ENCODE assay signal across 17 cellular contexts in the genomic region with DNA sequence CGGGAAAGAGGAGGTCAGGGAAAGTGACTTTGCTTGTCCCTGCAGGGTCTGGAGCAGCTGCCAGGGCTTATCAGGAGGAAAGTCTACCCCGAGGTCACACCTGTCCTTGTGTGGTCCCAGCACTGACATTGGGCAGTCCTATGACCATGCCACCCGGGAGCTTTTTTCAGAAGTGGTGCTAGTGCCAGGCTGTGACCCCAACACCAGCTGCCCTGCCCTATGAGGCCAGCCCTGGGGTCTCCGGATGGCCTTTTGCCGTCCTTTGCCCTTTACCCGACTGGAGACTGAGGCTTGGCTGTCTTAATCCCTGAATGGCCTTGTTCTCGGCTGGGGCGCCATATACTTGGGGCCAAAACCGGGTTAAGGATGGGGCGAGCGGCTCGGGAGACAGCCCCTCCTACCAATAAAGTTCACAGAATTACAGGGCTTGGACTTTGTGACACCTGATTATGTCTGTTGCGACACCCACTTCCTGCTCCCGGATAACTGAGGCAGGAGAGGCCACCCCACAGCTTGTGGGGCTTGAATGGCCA. TPM values are rescaled to one million over a fixed set of nuclear protein-coding genes. Genes with fewer than 3 reads are reported as not detected.
A peak's percentile ranks its signal among the peaks of the same experiment; 100 is the strongest.
DNase-seq lines count a peak whose midpoint lies in the region; ATAC-seq and TF ChIP-seq lines count a peak whose summit lies in the region.
"Had no signal": no experiment of that assay in that cellular context is flagged by ENCODE, and none has a peak within 500 bp of the region (broad histone marks: within the 10 kb centered on the region; RNA-seq: fewer than 3 reads in every experiment).

No MANE protein-coding gene starts in this region.

- POLR2A ChIA-PET in activated CD4-positive, alpha-beta memory T cell treated with anti-CD3 and anti-CD28 coated beads for 36 hours (lab: Charles Lee): no interaction called here
- POLR2A ChIA-PET in activated CD4-positive, alpha-beta memory T cell treated with anti-CD3 and anti-CD28 coated beads, Interleukin-2, amount 10 ng/mL, durations not matched to agents 7 days and 5 days (lab: Charles Lee): interaction anchor here (1.2 kb wide), 1 partner anchor 21 kb away, joined by 3 read pairs; no protein-coding TSS in a partner anchor

- no peak overlapping the region for H3K4me3 Mint-ChIP-seq in activated CD4-positive, alpha-beta memory T cell treated with anti-CD3 and anti-CD28 coated beads for 36 hours
- H3K4me3 Mint-ChIP-seq in activated CD4-positive, alpha-beta memory T cell treated with anti-CD3 and anti-CD28 coated beads, Interleukin-2, amount 10 ng/mL, durations not matched to agents 7 days and 5 days: no peak overlapping the region
- H3K4me3 Mint-ChIP-seq: CD4-positive, CD25-positive, alpha-beta regulatory T cell had no signal

- 76 to 88% (median 85%) methylated on average over 14 of the region's 14 CpGs for WGBS in stomach, 5 donors

- ATAC-seq in left ventricle myocardium superior: no peak
- ATAC-seq in HG03342 (IDR thresholded peaks at IDR 0.05; ENCODE audit: unreplicated experiment): no peak

- TF ChIP-seq EP300 in stomach (IDR thresholded peaks at IDR 0.05): no peak

- H3K27ac ChIP-seq in right atrium auricular region (no peak overlapping the region), stomach (no peak overlapping the region)
- H3K27ac ChIP-seq: 22Rv1, PC-9 had no signal

- no peaks in the 10 kb centered on the region for H3K27me3 ChIP-seq in right atrium auricular region
- H3K27me3 ChIP-seq in stomach: peaks cover 0 to 68% (median 11%) of the 10 kb centered on the region in 3 donors

- H3K36me3 ChIP-seq in right atrium auricular region: no peaks in the 10 kb centered on the region
- H3K36me3 ChIP-seq in stomach: no peaks in the 10 kb centered on the region

- intact Hi-C loops in activated CD4-positive, alpha-beta memory T cell treated with anti-CD3 and anti-CD28 coated beads for 36 hours (cut with micrococcal nuclease): no loop called here
- intact Hi-C loops in left ventricle myocardium superior (cut with micrococcal nuclease): no loop called here
- intact Hi-C loops in stomach (cut with DNase I; ENCODE audit: low total_unique reads): no loop called here

- H3K9me3 Mint-ChIP-seq in activated CD4-positive, alpha-beta memory T cell treated with anti-CD3 and anti-CD28 coated beads for 36 hours: no peaks in the 10 kb centered on the region
- H3K9me3 Mint-ChIP-seq in activated CD4-positive, alpha-beta memory T cell treated with anti-CD3 and anti-CD28 coated beads, Interleukin-2, amount 10 ng/mL, durations not matched to agents 7 days and 5 days: no peaks in the 10 kb centered on the region

- DNase-seq in activated CD4-positive, alpha-beta memory T cell treated with anti-CD3 and anti-CD28 coated beads for 36 hours: peak; percentile 3
- no peak for DNase-seq in activated CD4-positive, alpha-beta memory T cell treated with anti-CD3 and anti-CD28 coated beads, Interleukin-2, amount 10 ng/mL, durations not matched to agents 7 days and 5 days
- DNase-seq in left ventricle myocardium superior (peak; percentile 11), right atrium auricular region (ENCODE audit: low spot score) (no peak), myocyte (ENCODE audit: low read depth) (peak; percentile 82), stomach (peak; percentile 41), NCI-H2081 treated with DMSO at 0.1 percent for 48 hours (lab: John Stamatoyannopoulos, UW) (no peak)
- DNase-seq: CD4-positive, CD25-positive, alpha-beta regulatory T cell; KG1; NCI-H1105 treated with DMSO at 0.1 percent for 48 hours; NCI-H1694; NCI-H2107; NCI-H510A treated with DMSO at 0.1 percent for 48 hours; PC-9 had no signal

- H3K9me3 ChIP-seq in right atrium auricular region: peaks cover 0 to 8% of the 10 kb centered on the region in 2 donors
- H3K9me3 ChIP-seq in stomach: no peaks in the 10 kb centered on the region
- H3K9me3 ChIP-seq: Caco-2 had no signal

- H3K27ac Mint-ChIP-seq in activated CD4-positive, alpha-beta memory T cell treated with anti-CD3 and anti-CD28 coated beads for 36 hours: no peak overlapping the region
- H3K27ac Mint-ChIP-seq in activated CD4-positive, alpha-beta memory T cell treated with anti-CD3 and anti-CD28 coated beads, Interleukin-2, amount 10 ng/mL, durations not matched to agents 7 days and 5 days: no peak overlapping the region

- H3K36me3 Mint-ChIP-seq in activated CD4-positive, alpha-beta memory T cell treated with anti-CD3 and anti-CD28 coated beads for 36 hours: no peaks in the 10 kb centered on the region
- H3K36me3 Mint-ChIP-seq in activated CD4-positive, alpha-beta memory T cell treated with anti-CD3 and anti-CD28 coated beads, Interleukin-2, amount 10 ng/mL, durations not matched to agents 7 days and 5 days (ENCODE audit: low read depth): no peaks in the 10 kb centered on the region
- H3K36me3 Mint-ChIP-seq: CD4-positive, CD25-positive, alpha-beta regulatory T cell had no signal

- peaks cover 25% of the 10 kb centered on the region for H3K27me3 Mint-ChIP-seq in activated CD4-positive, alpha-beta memory T cell treated with anti-CD3 and anti-CD28 coated beads for 36 hours
- H3K27me3 Mint-ChIP-seq in activated CD4-positive, alpha-beta memory T cell treated with anti-CD3 and anti-CD28 coated beads, Interleukin-2, amount 10 ng/mL, durations not matched to agents 7 days and 5 days: peaks cover 24% of the 10 kb centered on the region

- TF ChIP-seq POLR2A in stomach (IDR thresholded peaks at IDR 0.05): no peak

- no peaks in the 10 kb centered on the region for H3K4me1 ChIP-seq in right atrium auricular region
- H3K4me1 ChIP-seq in stomach: peaks cover 0 to 13% (median 8%) of the 10 kb centered on the region in 4 donors

- CTCF ChIA-PET in activated CD4-positive, alpha-beta memory T cell treated with anti-CD3 and anti-CD28 coated beads for 36 hours (lab: Charles Lee): no interaction called here
- CTCF ChIA-PET in activated CD4-positive, alpha-beta memory T cell treated with anti-CD3 and anti-CD28 coated beads, Interleukin-2, amount 10 ng/mL, durations not matched to agents 7 days and 5 days (lab: Charles Lee): no interaction called here

- H3K4me3 ChIP-seq in right atrium auricular region (no peak overlapping the region), stomach (no peak overlapping the region)
- H3K4me3 ChIP-seq: PC-9 had no signal

- peaks cover 15% of the 10 kb centered on the region for H3K4me1 Mint-ChIP-seq in activated CD4-positive, alpha-beta memory T cell treated with anti-CD3 and anti-CD28 coated beads for 36 hours (ENCODE audit: low read depth)
- H3K4me1 Mint-ChIP-seq in activated CD4-positive, alpha-beta memory T cell treated with anti-CD3 and anti-CD28 coated beads, Interleukin-2, amount 10 ng/mL, durations not matched to agents 7 days and 5 days: peaks cover 24% of the 10 kb centered on the region

- no peak for TF ChIP-seq CTCF in right atrium auricular region (IDR thresholded peaks at IDR 0.05)
- no peak for TF ChIP-seq CTCF in stomach (IDR thresholded peaks at IDR 0.05)

RNA-seq across cellular contexts. Expression of a gene that starts 22.2 kb away (rescaled TPM):
- total RNA-seq in activated CD4-positive, alpha-beta memory T cell treated with anti-CD3 and anti-CD28 coated beads for 36 hours: 1 to 10 TPM; 1.7 to 1.8 TPM
- 1 to 10 TPM; 1.2 to 1.6 TPM for total RNA-seq in activated CD4-positive, alpha-beta memory T cell treated with anti-CD3 and anti-CD28 coated beads, Interleukin-2, amount 10 ng/mL, durations not matched to agents 7 days and 5 days
- 1.3 TPM for total RNA-seq in left ventricle myocardium superior
- total RNA-seq in right atrium auricular region: 1 to 10 TPM; 1.8 to 2.3 TPM
- total RNA-seq in myocyte: 5.4 and 6.8 TPM in 2 replicates
- 1.5 TPM for polyA plus RNA-seq in myocyte (2012)
- 100 to 1,000 TPM in 2 of 5 donors, 10 to 100 TPM in 2, 1 to 10 TPM in 1; 7.8 to 142 (median 68.0) TPM for total RNA-seq in stomach
- polyA plus RNA-seq in stomach: 10 to 100 TPM in 1 of 3 donors, 1 to 10 TPM in 2; 2.7 to 15.7 (median 5.9) TPM

Comparison
In these comparisons a context has a peak if more than half of its experiments do, and no peak if none do; other contexts are left out.
1. DNase-seq: peak in activated CD4-positive, alpha-beta memory T cell treated with anti-CD3 and anti-CD28 coated beads for 36 hours (single experiment), left ventricle myocardium superior (single experiment), myocyte (single experiment) and stomach (single experiment); none in activated CD4-positive, alpha-beta memory T cell treated with anti-CD3 and anti-CD28 coated beads, Interleukin-2, amount 10 ng/mL, durations not matched to agents 7 days and 5 days (single experiment), right atrium auricular region (single experiment) and NCI-H2081 treated with DMSO at 0.1 percent for 48 hours (single experiment).